ENCODE assay signal across 8 cellular contexts in the genomic region with DNA sequence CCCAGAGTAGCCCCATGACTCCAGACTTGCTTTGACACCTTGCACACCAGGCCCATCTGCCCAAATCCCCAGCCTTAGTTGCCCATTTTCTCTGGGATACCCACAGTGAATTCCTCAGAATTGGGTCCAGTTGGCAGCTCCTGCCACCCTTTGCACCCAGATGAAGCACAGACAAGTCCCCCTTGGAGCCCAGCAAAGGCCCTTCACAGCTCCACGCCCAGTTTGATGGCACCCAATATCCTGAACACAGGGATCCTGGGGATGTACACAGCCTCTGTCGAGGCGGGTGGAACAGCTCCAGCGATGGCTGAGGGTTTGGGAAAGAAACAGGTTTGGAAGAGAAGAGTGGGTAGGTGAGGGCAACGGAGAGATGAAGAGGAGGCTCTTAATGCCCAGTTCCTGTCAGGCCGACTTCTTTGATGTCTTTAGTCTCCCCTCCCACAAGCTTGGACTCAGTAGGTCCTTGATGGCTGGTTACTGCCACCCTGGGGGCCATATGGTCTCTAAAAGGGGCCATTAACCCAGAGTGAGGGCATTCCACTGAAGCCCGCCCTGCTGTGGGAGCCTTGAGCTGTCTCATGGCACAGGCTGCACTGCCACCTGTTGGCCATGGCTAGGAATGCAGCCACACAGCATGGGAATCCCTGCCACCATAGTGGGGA. TPM values are rescaled to one million over a fixed set of nuclear protein-coding genes. Genes with fewer than 3 reads are reported as not detected.
DNase-seq lines count a peak whose midpoint lies in the region; ATAC-seq, FAIRE-seq and TF ChIP-seq lines count a peak whose summit lies in the region.

No MANE protein-coding gene starts in this region.

- ATAC-seq in GM19025 (IDR thresholded peaks at IDR 0.05; ENCODE audit: low read depth, unreplicated experiment): peak; percentile 70

- H3K4me3 ChIP-seq in AG10803 (ENCODE audit: low read length): no peak overlapping the region

- TF ChIP-seq CTCF in AG10803 (conservative IDR thresholded peaks at IDR 0.05; ENCODE audit: low read length): peak; percentile 96

- DNase-seq in AG10803 (ENCODE audit: low read depth): peak; percentile 48
- peak; percentile 63 for DNase-seq in LoVo (ENCODE audit: low spot score)
- DNase-seq in SK-N-DZ (ENCODE audit: low spot score): peak; percentile 67
- DNase-seq in activated naive CD4-positive, alpha-beta T cell treated with Interleukin-2 at 50 U/mL for 16 hours: peak; percentile 80
- peak; percentile 80 for DNase-seq in globus pallidus (ENCODE audit: low spot score)
- DNase-seq in pons (ENCODE audit: low spot score): peak; percentile 85
- DNase-seq in urothelium cell line (ENCODE audit: low spot score): peak; percentile 87

- FAIRE-seq in urothelium cell line (lab: Jason Lieb, UNC): peak; percentile 97

RNA-seq across cellular contexts. Expression of gene TMEM53, which starts 21.7 kb away (rescaled TPM):
- polyA plus RNA-seq in SK-N-DZ (2014; cell fraction: cytosol; rRNA removed): 4.8 and 7.3 TPM in 2 replicates
- 3.3 and 5.8 TPM in 2 replicates for polyA plus RNA-seq in SK-N-DZ (2014; cell fraction: nucleus; rRNA removed)

RNA-seq across cellular contexts. Expression of gene ARMH1, which starts 21.9 kb away (rescaled TPM):
- not detected in 2 replicates for polyA plus RNA-seq in SK-N-DZ (2014; cell fraction: cytosol; rRNA removed)
- polyA plus RNA-seq in SK-N-DZ (2014; cell fraction: nucleus; rRNA removed): 3.8 and 9.8 TPM in 2 replicates
